In the genomic region with DNA sequence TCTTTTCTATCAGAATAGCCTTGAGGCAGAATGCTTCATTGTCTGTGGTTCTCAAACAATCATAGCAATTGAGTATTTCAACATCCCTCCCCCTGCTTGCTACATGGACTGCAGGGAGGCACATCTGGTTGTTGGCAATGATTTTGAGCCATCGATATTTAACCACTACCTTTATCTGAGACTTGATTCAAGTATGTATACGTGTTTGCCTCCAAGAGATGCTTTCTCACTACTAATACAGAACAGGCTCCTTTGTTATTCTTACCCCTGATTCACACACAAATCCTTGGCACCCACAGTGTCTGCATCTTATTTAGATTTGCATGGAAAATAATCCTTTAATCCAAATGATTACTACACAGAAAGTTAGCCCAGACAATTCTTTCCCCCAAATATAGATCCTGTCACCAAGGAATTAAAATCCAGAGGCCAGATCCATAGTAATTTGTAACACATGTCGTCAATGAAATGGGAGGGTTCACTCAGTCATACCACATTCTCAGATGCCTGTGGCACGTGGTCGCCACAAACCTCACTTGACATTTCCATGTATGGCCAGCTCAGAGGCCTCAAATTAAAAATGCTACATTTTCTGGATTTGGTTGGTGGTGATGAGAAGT, we compare ENCODE assay signal across 12 cellular contexts.
A peak's percentile ranks its signal among the peaks of the same experiment; 100 is the strongest.
DNase-seq lines count a peak whose midpoint lies in the region; ATAC-seq and TF ChIP-seq lines count a peak whose summit lies in the region.
"Had no signal": no experiment of that assay in that cellular context is flagged by ENCODE, and none has a peak within 500 bp of the region (broad histone marks: within the 10 kb centered on the region; RNA-seq: fewer than 3 reads in every experiment).

No MANE protein-coding gene starts in this region.

- intact Hi-C loops in IMR-90 (cut with micrococcal nuclease): loop anchor here (10.0 kb wide), 1 partner anchor 251 kb away; no protein-coding TSS in a partner anchor
- intact Hi-C loops in right lobe of liver (cut with DNase I): no loop called here

- BruUV-seq in IMR-90 (replicated peaks; lab: Mats Ljungman, UMichigan): no TSS peak

- peak overlapping the region; percentile 24; the same call in 1 of the 2 replicates for H4K91ac ChIP-seq in IMR-90 (ENCODE audit: insufficient read depth, low read depth, low read length)

- ATAC-seq in IMR-90 (ENCODE audit: low read depth) (no peak), right lobe of liver (peak; percentile 40 to 67 (median 63)), HG03108 (IDR thresholded peaks at IDR 0.05; ENCODE audit: unreplicated experiment) (no peak), HG03039 (IDR thresholded peaks at IDR 0.05; ENCODE audit: unreplicated experiment) (no peak)
- ATAC-seq: heart right ventricle had no signal

- peak overlapping the region; percentile 40 for H2BK5ac ChIP-seq in IMR-90 (ENCODE audit: low read depth, low read length, poor library complexity, severe bottlenecking)

- H3K9ac ChIP-seq in IMR-90 (ENCODE audit: low read depth, low read length): no peak overlapping the region

- TF ChIP-seq POLR2A in IMR-90 (IDR thresholded peaks at IDR 0.05; ENCODE audit: low read depth, low read length) (no peak), right lobe of liver (IDR thresholded peaks at IDR 0.05) (no peak)

- peaks cover 11% of the 10 kb centered on the region for H3K4me1 ChIP-seq in IMR-90 (ENCODE audit: control insufficient read depth, insufficient read depth, low read length)
- peaks cover 0 to 36% (median 11%) of the 10 kb centered on the region in 4 donors for H3K4me1 ChIP-seq in right lobe of liver

- 0 out of 2 replicates have a peak overlapping the region, but pooled peaks have one; percentile 12 for H3K4ac ChIP-seq in IMR-90 (ENCODE audit: low read depth, low read length)

- WGBS in IMR-90 (ENCODE audit: extremely low coverage in 2 of 2, insufficient read length in 1 of 2), 2 experiments: no CpG with 5 or more reads among the region's 5 CpGs
- WGBS in right lobe of liver (ENCODE audit: insufficient coverage, low coverage, low lambda C conversion rate, missing lambda C conversion rate): 74% methylated on average over 5 of the region's 5 CpGs

- no peak for TF ChIP-seq RAD21 in IMR-90 (IDR thresholded peaks at IDR 0.05; ENCODE audit: low read length)

- H2BK20ac ChIP-seq in IMR-90 (ENCODE audit: low read depth, low read length): 0 out of 2 replicates have a peak overlapping the region, but pooled peaks have one; percentile 23

- peak overlapping the region; percentile 13; the same call in 1 of the 2 replicates for H3K18ac ChIP-seq in IMR-90 (ENCODE audit: low read depth, low read length)

- peak overlapping the region; percentile 3; the same call in 1 of the 2 replicates for H3K23ac ChIP-seq in IMR-90 (ENCODE audit: low read depth, low read length)

- H2AK9ac ChIP-seq in IMR-90 (replicated peaks; ENCODE audit: low read depth, low read length, poor library complexity): no peak overlapping the region

- no peak overlapping the region for H4K5ac ChIP-seq in IMR-90 (ENCODE audit: low read depth, low read length)

- peak overlapping the region; percentile 17; the same call in 1 of the 2 replicates for H2BK120ac ChIP-seq in IMR-90 (ENCODE audit: low read depth, low read length)

- H3K27ac ChIP-seq in IMR-90 (ENCODE audit: insufficient read depth, low read length) (no peak overlapping the region), right lobe of liver (no peak overlapping the region)
- H3K27ac ChIP-seq: heart right ventricle had no signal

- 0 out of 4 replicates have a peak, but pooled peaks cover 0 to 10% of the 10 kb centered on the region in 2 experiments for H3K79me1 ChIP-seq in IMR-90 (ENCODE audit: low read depth in 1 of 2, low read length in 2 of 2)

- H3K9me3 ChIP-seq in IMR-90 (ENCODE audit: control insufficient read depth, insufficient read depth, low read length): no peaks in the 10 kb centered on the region
- H3K9me3 ChIP-seq in right lobe of liver: no peaks in the 10 kb centered on the region
- H3K9me3 ChIP-seq: heart right ventricle had no signal

- 0 out of 3 replicates have a peak overlapping the region, but pooled peaks have one; percentile 1 for H2BK15ac ChIP-seq in IMR-90 (ENCODE audit: low read depth, low read length)

- POLR2A ChIA-PET in IMR-90 (lab: Charles Lee; ENCODE audit: unreplicated experiment): no interaction called here

- H3K4me2 ChIP-seq in IMR-90 (ENCODE audit: low read depth, low read length): no peak overlapping the region

- H3K4me3 ChIP-seq in IMR-90 (ENCODE audit: insufficient read depth, low read depth, low read length): no peak overlapping the region
- no peak overlapping the region for H3K4me3 ChIP-seq in choroid plexus epithelial cell (ENCODE audit: low read depth, low read length)
- no peak overlapping the region for H3K4me3 ChIP-seq in right lobe of liver
- H3K4me3 ChIP-seq: heart right ventricle, skin epidermis had no signal

- peaks cover 18% of the 10 kb centered on the region for H3K9me1 ChIP-seq in IMR-90 (ENCODE audit: insufficient read depth, low read length)

- 0 out of 2 replicates have a peak overlapping the region, but pooled peaks have one; percentile 11 for H3K14ac ChIP-seq in IMR-90 (replicated peaks; ENCODE audit: low read depth, low read length)

- TF ChIP-seq CTCF in IMR-90 (conservative IDR thresholded peaks at IDR 0.05; ENCODE audit: low read depth, low read length) (no peak), choroid plexus epithelial cell (conservative IDR thresholded peaks at IDR 0.05; ENCODE audit: low read depth, low read length) (no peak), right lobe of liver (IDR thresholded peaks at IDR 0.05) (no peak)

- H3K56ac ChIP-seq in IMR-90 (ENCODE audit: extremely low read depth, insufficient read depth, low read length): no peak overlapping the region

- H3K27me3 ChIP-seq in IMR-90 (ENCODE audit: control insufficient read depth, insufficient read depth, low read length) (no peaks in the 10 kb centered on the region), right lobe of liver (no peaks in the 10 kb centered on the region)
- H3K27me3 ChIP-seq: heart right ventricle had no signal

- H3K36me3 ChIP-seq in IMR-90 (ENCODE audit: control insufficient read depth, insufficient read depth, low read length) (no peaks in the 10 kb centered on the region), right lobe of liver (peaks cover 0 to under 1% (median 0%) of the 10 kb centered on the region in 4 donors)

- dilution Hi-C loops in IMR-90 (cut with HindIII; ENCODE audit: low sequenced_read_pairs, unreplicated experiment): no loop called here

- CTCF ChIA-PET in IMR-90 (lab: Yijun Ruan, JAX): no interaction called here

- in situ Hi-C loops in IMR-90 (cut with MboI; ENCODE audit: low sequenced_read_pairs): no loop called here

- H2AK5ac ChIP-seq in IMR-90 (ENCODE audit: low read depth, low read length): peak overlapping the region; percentile 37

- DNase-seq in AG20443 (ENCODE audit: low spot score): peak; percentile 60
- DNase-seq in IMR-90: peak; percentile 75
- peak; percentile 70 for DNase-seq in choroid plexus epithelial cell (ENCODE audit: low read depth)
- no peak for DNase-seq in right lobe of liver
- no peak for DNase-seq in GDM1 (lab: John Stamatoyannopoulos, UW)
- no peak for DNase-seq in AG08396 (ENCODE audit: low spot score)
- DNase-seq: CD4-positive, CD25-positive, alpha-beta regulatory T cell; heart right ventricle; NCI-H1694 treated with DMSO at 0.1 percent for 48 hours had no signal

- 0 out of 4 replicates have a peak overlapping the region, but pooled peaks of 1 of the 2 experiments have one; percentile 1 for H4K8ac ChIP-seq in IMR-90 (ENCODE audit: low read depth in 2 of 2, low read length in 2 of 2)

- H2AFZ ChIP-seq in IMR-90 (replicated peaks; ENCODE audit: low read length, poor library complexity): no peak overlapping the region

- H4K20me1 ChIP-seq in IMR-90 (ENCODE audit: insufficient read depth, low read length): no peaks in the 10 kb centered on the region

TF ChIP-seq in IMR-90, 13 proteins besides CTCF, POLR2A, EP300 and RAD21:
- TF ChIP-seq MXI1 (IDR thresholded peaks at IDR 0.05; ENCODE audit: borderline replicate concordance, low read depth, low read length): no peak
- TF ChIP-seq CEBPB (IDR thresholded peaks at IDR 0.05; ENCODE audit: low read depth, low read length): peak; percentile 88

Comparison
In these comparisons a context has a peak if more than half of its experiments do, and no peak if none do; other contexts are left out.
1. DNase-seq: peak in AG20443 (single experiment), IMR-90 (single experiment) and choroid plexus epithelial cell (single experiment); none in right lobe of liver (0 of 3), GDM1 (single experiment) and AG08396 (single experiment).
2. ATAC-seq: peak in right lobe of liver (4 of 4); none in IMR-90 (single experiment), HG03108 (single experiment) and HG03039 (single experiment).